Comparison of ENCODE assay signal across 13 cellular contexts in genomic region chr22:49269371-49269770, GRCh38.
"Had no signal": no experiment of that assay in that cellular context is flagged by ENCODE, and none has a peak within 500 bp of the region (broad histone marks: within the 10 kb centered on the region; RNA-seq: fewer than 3 reads in every experiment).

No MANE protein-coding gene starts in this region.

- H3K27ac Mint-ChIP-seq: activated B cell treated with CpG ODN at 0.5 μM for 24 hours; activated CD4-positive, alpha-beta T cell treated with anti-CD3 and anti-CD28 coated beads, Interleukin-2, amount 10 ng/mL, durations not matched to agents 24 days and 14 days; activated naive CD4-positive, alpha-beta T cell treated with anti-CD3 and anti-CD28 coated beads, Interleukin-2, amount 10 ng/mL, durations not matched to agents 7 days and 5 days; T-helper 1 cell treated with Interleukin-12 subunit alpha and Interleukin-12 subunit beta and Interleukin-4 antibody, amounts not matched to agents 30 μg/mL and 1 μg/mL, for 36 hours had no signal

- H3K36me3 Mint-ChIP-seq: activated naive CD4-positive, alpha-beta T cell treated with anti-CD3 and anti-CD28 coated beads, Interleukin-2, amount 10 ng/mL, durations not matched to agents 7 days and 5 days had no signal

- H3K4me1 Mint-ChIP-seq: activated B cell treated with CpG ODN at 0.5 μM for 24 hours; activated CD4-positive, alpha-beta T cell treated with anti-CD3 and anti-CD28 coated beads, Interleukin-2, amount 10 ng/mL, durations not matched to agents 24 days and 14 days; activated naive CD4-positive, alpha-beta T cell treated with anti-CD3 and anti-CD28 coated beads, Interleukin-2, amount 10 ng/mL, durations not matched to agents 7 days and 5 days; central memory CD8-positive, alpha-beta T cell had no signal

- H3K9me3 ChIP-seq: right atrium auricular region, thyroid gland, uterus had no signal

- H3K27me3 ChIP-seq: right atrium auricular region, thyroid gland, uterus had no signal

- DNase-seq: activated B cell treated with CpG ODN at 0.5 μM for 24 hours; activated CD4-positive, alpha-beta T cell treated with anti-CD3 and anti-CD28 coated beads, Interleukin-2, amount 10 ng/mL, durations not matched to agents 24 days and 14 days; activated naive CD4-positive, alpha-beta T cell treated with anti-CD3 and anti-CD28 coated beads, Interleukin-2, amount 10 ng/mL, durations not matched to agents 7 days and 5 days; erythroblast; kidney; small intestine; thyroid gland; uterus had no signal

- H3K4me1 ChIP-seq: right atrium auricular region, thyroid gland, uterus had no signal

- H3K9me3 Mint-ChIP-seq: activated B cell treated with CpG ODN at 0.5 μM for 24 hours; activated CD4-positive, alpha-beta T cell treated with anti-CD3 and anti-CD28 coated beads, Interleukin-2, amount 10 ng/mL, durations not matched to agents 24 days and 14 days; activated naive CD4-positive, alpha-beta T cell treated with anti-CD3 and anti-CD28 coated beads, Interleukin-2, amount 10 ng/mL, durations not matched to agents 7 days and 5 days; central memory CD8-positive, alpha-beta T cell; T-helper 1 cell treated with Interleukin-12 subunit alpha and Interleukin-12 subunit beta and Interleukin-4 antibody, amounts not matched to agents 30 μg/mL and 1 μg/mL, for 36 hours had no signal

- H3K27ac ChIP-seq: hepatocyte, right atrium auricular region, thyroid gland, uterus had no signal

- H3K4me3 ChIP-seq: hepatocyte, right atrium auricular region, thyroid gland, uterus had no signal

- H3K36me3 ChIP-seq: right atrium auricular region, thyroid gland, uterus had no signal

- H3K4me3 Mint-ChIP-seq: activated B cell treated with CpG ODN at 0.5 μM for 24 hours; activated CD4-positive, alpha-beta T cell treated with anti-CD3 and anti-CD28 coated beads, Interleukin-2, amount 10 ng/mL, durations not matched to agents 24 days and 14 days; activated naive CD4-positive, alpha-beta T cell treated with anti-CD3 and anti-CD28 coated beads, Interleukin-2, amount 10 ng/mL, durations not matched to agents 7 days and 5 days; central memory CD8-positive, alpha-beta T cell; neural crest cell; T-helper 1 cell treated with Interleukin-12 subunit alpha and Interleukin-12 subunit beta and Interleukin-4 antibody, amounts not matched to agents 30 μg/mL and 1 μg/mL, for 36 hours had no signal
